30 cellular contexts compared by ENCODE assay signal in the genomic region with DNA sequence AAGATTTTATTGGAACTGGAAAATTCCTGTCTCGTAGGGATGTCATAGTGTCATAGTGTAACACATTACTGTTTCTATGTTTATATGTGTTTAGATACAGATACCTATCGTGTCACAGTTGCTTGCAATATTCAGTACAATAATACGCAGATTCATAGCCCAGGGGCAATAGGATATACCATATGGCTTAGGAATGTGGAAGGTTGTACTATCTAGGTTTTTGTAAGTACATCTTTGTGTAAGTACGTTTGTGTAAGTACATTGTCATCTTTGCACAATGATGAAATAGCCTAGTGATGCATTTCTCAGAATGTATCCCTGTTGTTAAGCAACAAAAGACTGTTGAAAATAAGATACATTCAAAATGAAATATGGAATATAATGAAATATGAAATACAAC.
"Had no signal": no experiment of that assay in that cellular context is flagged by ENCODE, and none has a peak within 500 bp of the region (broad histone marks: within the 10 kb centered on the region; RNA-seq: fewer than 3 reads in every experiment).

No MANE protein-coding gene starts in this region.

- H3K9ac ChIP-seq: KMS-11 had no signal

- DNase-seq: activated CD4-positive, alpha-beta T cell treated with anti-CD3 and anti-CD28 coated beads for 4 hours; activated CD8-positive, alpha-beta memory T cell treated with anti-CD3 and anti-CD28 coated beads, Interleukin-2, amount 50 U/mL, for 4 hours; activated CD8-positive, alpha-beta T cell treated with anti-CD3 and anti-CD28 coated beads for 36 hours; activated naive CD4-positive, alpha-beta T cell treated with anti-CD3 and anti-CD28 coated beads, Interleukin-2, amount 50 U/mL, for 16 hours; activated naive CD8-positive, alpha-beta T cell treated with anti-CD3 and anti-CD28 coated beads, Interleukin-2, amount 10 ng/mL, durations not matched to agents 7 days and 5 days; activated T-cell treated with anti-CD3 and anti-CD28 coated beads, Interleukin-2, amount 50 U/mL, for 1 hour; adrenal gland; aorta; cerebellar nuclear complex; MG63; MV-4-11; NCI-H1105 treated with DMSO at 0.1 percent for 48 hours; NCI-H146; NCI-H187 treated with DMSO at 0.1 percent for 48 hours; NCI-H2081 treated with DMSO at 0.1 percent for 48 hours; NCI-H2171; NCI-H2227 treated with DMSO at 0.1 percent for 48 hours; NCI-H510A; NCI-H526 treated with DMSO at 0.1 percent for 48 hours; NCI-H82; OCI-M1; Peyer's patch; SHP77 had no signal

- H3K27me3 Mint-ChIP-seq: activated CD8-positive, alpha-beta T cell treated with anti-CD3 and anti-CD28 coated beads for 36 hours; activated naive CD8-positive, alpha-beta T cell treated with anti-CD3 and anti-CD28 coated beads, Interleukin-2, amount 10 ng/mL, durations not matched to agents 7 days and 5 days; brain; IgD-negative memory B cell had no signal

- H3K4me2 ChIP-seq: KMS-11 had no signal

- ATAC-seq: activated CD4-positive, CD25-positive, alpha-beta regulatory T cell treated with anti-CD3 and anti-CD28 coated beads, Interleukin-2, amount 50 U/mL, for 24 hours; activated CD8-positive, alpha-beta T cell treated with anti-CD3 and anti-CD28 coated beads for 36 hours; SK-N-SH treated with all-trans-retinoic acid at 6 μM for 48 hours had no signal

- H3K27me3 ChIP-seq: adrenal gland, MG63, Peyer's patch, SJSA1 had no signal

- H3K4me1 ChIP-seq: adrenal gland, Peyer's patch had no signal

- H3K27ac ChIP-seq: adrenal gland, KMS-11, Peyer's patch, SJSA1 had no signal

- H3K4me3 Mint-ChIP-seq: activated CD8-positive, alpha-beta T cell treated with anti-CD3 and anti-CD28 coated beads for 36 hours; activated naive CD8-positive, alpha-beta T cell treated with anti-CD3 and anti-CD28 coated beads, Interleukin-2, amount 10 ng/mL, durations not matched to agents 7 days and 5 days; brain; IgD-negative memory B cell; T-helper 1 cell treated with Interleukin-12 subunit alpha and Interleukin-12 subunit beta and Interleukin-4 antibody, amounts not matched to agents 30 μg/mL and 1 μg/mL, for 36 hours had no signal

- H3K9me3 ChIP-seq: adrenal gland, Peyer's patch, SJSA1 had no signal

- H3K9me3 Mint-ChIP-seq: IgD-negative memory B cell; T-helper 1 cell treated with Interleukin-12 subunit alpha and Interleukin-12 subunit beta and Interleukin-4 antibody, amounts not matched to agents 30 μg/mL and 1 μg/mL, for 36 hours had no signal

- H3K27ac Mint-ChIP-seq: activated CD8-positive, alpha-beta T cell treated with anti-CD3 and anti-CD28 coated beads for 36 hours; activated naive CD8-positive, alpha-beta T cell treated with anti-CD3 and anti-CD28 coated beads, Interleukin-2, amount 10 ng/mL, durations not matched to agents 7 days and 5 days; brain; IgD-negative memory B cell; T-helper 1 cell treated with Interleukin-12 subunit alpha and Interleukin-12 subunit beta and Interleukin-4 antibody, amounts not matched to agents 30 μg/mL and 1 μg/mL, for 36 hours had no signal

- H3K36me3 ChIP-seq: adrenal gland, Peyer's patch, SJSA1 had no signal

- H3K4me1 Mint-ChIP-seq: activated naive CD8-positive, alpha-beta T cell treated with anti-CD3 and anti-CD28 coated beads, Interleukin-2, amount 10 ng/mL, durations not matched to agents 7 days and 5 days; brain had no signal

- H3K4me3 ChIP-seq: adrenal gland, MG63, Peyer's patch, SJSA1 had no signal
